In genomic region chr1:43945898-43946243, GRCh38 we compare ENCODE assay signal across 8 cellular contexts. TPM values are rescaled to one million over a fixed set of nuclear protein-coding genes. Genes with fewer than 3 reads are reported as not detected.
A peak's percentile ranks its signal among the peaks of the same experiment; 100 is the strongest.
DNase-seq lines count a peak whose midpoint lies in the region; ATAC-seq and TF ChIP-seq lines count a peak whose summit lies in the region.

No MANE protein-coding gene starts in this region.

- no peak for ATAC-seq in natural killer cell
- no peak for ATAC-seq in HG02870 (IDR thresholded peaks at IDR 0.05; ENCODE audit: unreplicated experiment)
- no peak for ATAC-seq in GM21447 (IDR thresholded peaks at IDR 0.05; ENCODE audit: unreplicated experiment)
- no peak for ATAC-seq in HG03378 (IDR thresholded peaks at IDR 0.05; ENCODE audit: unreplicated experiment)

- no peak for DNase-seq in AG10803 (ENCODE audit: low read depth)
- no peak for DNase-seq in Jurkat, Clone E6-1 (ENCODE audit: low read depth, low spot score)
- no peak for DNase-seq in natural killer cell
- no peak for DNase-seq in islet precursor cell

- H3K27ac Mint-ChIP-seq in natural killer cell, result peak overlapping the region; percentile 88 to 98

- no peak for TF ChIP-seq CTCF in AG10803 (conservative IDR thresholded peaks at IDR 0.05; ENCODE audit: low read length)
- TF ChIP-seq CTCF in natural killer cell (IDR thresholded peaks at IDR 0.05), result no peak

- peaks cover 31 to 58% of the 10 kb centered on the region in 2 donors for H3K4me1 Mint-ChIP-seq in natural killer cell

- no peaks in the 10 kb centered on the region for H3K27me3 Mint-ChIP-seq in natural killer cell (ENCODE audit: low read depth in 2 of 2)

- H3K27ac ChIP-seq in cingulate gyrus (ENCODE audit: low read depth, low read length), result peak overlapping the region; percentile 99

- no peaks in the 10 kb centered on the region for H3K36me3 Mint-ChIP-seq in natural killer cell

- H3K4me3 Mint-ChIP-seq in natural killer cell, result peak overlapping the region; percentile 91

- peak overlapping the region; percentile 98 for H3K4me3 ChIP-seq in AG10803 (ENCODE audit: low read length)
- peak overlapping the region; percentile 97 for H3K4me3 ChIP-seq in Jurkat, Clone E6-1 (ENCODE audit: low read length)

- intact Hi-C loops in natural killer cell (cut with micrococcal nuclease), result loop anchor here (1.0 kb wide), 2 partner anchors 23 to 28 kb away; partner anchors contain the start of gene ATP6V0B

- H3K9me3 Mint-ChIP-seq in natural killer cell, result no peaks in the 10 kb centered on the region

RNA-seq across cellular contexts. Expression of gene IPO13, which starts 0.9 kb away (rescaled TPM):
- 25.8 TPM for polyA plus RNA-seq in Jurkat, Clone E6-1 (2012; ENCODE audit: insufficient read depth, insufficient read length)
- total RNA-seq in natural killer cell, result 10 to 100 TPM; 18.1 to 22.7 (median 18.4) TPM

RNA-seq across cellular contexts. Expression of gene ARTN, which starts 12.3 kb away (rescaled TPM):
- polyA plus RNA-seq in Jurkat, Clone E6-1 (2012; ENCODE audit: insufficient read depth, insufficient read length), result 0.45 TPM
- 1 to 10 TPM in 1 of 3 donors, not detected in 2; 1.4 TPM for total RNA-seq in natural killer cell

RNA-seq across cellular contexts. Expression of gene DPH2, which starts 23.9 kb away (rescaled TPM):
- 55.8 TPM for polyA plus RNA-seq in Jurkat, Clone E6-1 (2012; ENCODE audit: insufficient read depth, insufficient read length)
- total RNA-seq in natural killer cell, result 10 to 100 TPM; 18.2 to 27.3 (median 18.8) TPM

RNA-seq across cellular contexts. Expression of gene ATP6V0B, which starts 28.9 kb away (rescaled TPM):
- polyA plus RNA-seq in Jurkat, Clone E6-1 (2012; ENCODE audit: insufficient read depth, insufficient read length), result 168 TPM
- total RNA-seq in natural killer cell, result 100 to 1,000 TPM in 2 of 3 donors, 10 to 100 TPM in 1; 76.3 to 115 (median 113) TPM

RNA-seq across cellular contexts. Expression of gene B4GALT2, which starts 33.1 kb away (rescaled TPM):
- polyA plus RNA-seq in Jurkat, Clone E6-1 (2012; ENCODE audit: insufficient read depth, insufficient read length), result 25.9 TPM
- total RNA-seq in natural killer cell, result 1 to 10 TPM; 1.5 to 5.5 (median 2.2) TPM
